In genomic region chr12:50517456-50518048, GRCh38 we compare ENCODE assay signal across 8 cellular contexts. TPM values are rescaled to one million over a fixed set of nuclear protein-coding genes. Genes with fewer than 3 reads are reported as not detected.
A peak's percentile ranks its signal among the peaks of the same experiment; 100 is the strongest.
DNase-seq lines count a peak whose midpoint lies in the region; ATAC-seq and TF ChIP-seq lines count a peak whose summit lies in the region.

No MANE protein-coding gene starts in this region.

- peak; percentile 44 for ATAC-seq in HG03060 (IDR thresholded peaks at IDR 0.05; ENCODE audit: low read depth, unreplicated experiment)
- ATAC-seq in right cardiac atrium, result peak; percentile 53 to 54

- H3K27ac ChIP-seq in right cardiac atrium (ENCODE audit: low read length) (no peak overlapping the region), thyroid gland (peak overlapping the region in 1 of 3 donors; percentile 36)

- peaks cover 12% of the 10 kb centered on the region for H3K36me3 Mint-ChIP-seq in activated CD4-positive, alpha-beta T cell treated with anti-CD3 and anti-CD28 coated beads, Interleukin-2, amount 10 ng/mL, durations not matched to agents 24 days and 14 days (ENCODE audit: low read depth)

- H3K4me1 ChIP-seq in right cardiac atrium (ENCODE audit: control insufficient read depth, insufficient read depth, low read length) (peaks cover 7% of the 10 kb centered on the region), thyroid gland (peaks cover 17 to 26% of the 10 kb centered on the region in 2 donors)

- no peak for TF ChIP-seq POLR2A in thyroid gland (IDR thresholded peaks at IDR 0.05)

- DNase-seq in activated CD4-positive, alpha-beta T cell treated with anti-CD3 and anti-CD28 coated beads, Interleukin-2, amount 10 ng/mL, durations not matched to agents 24 days and 14 days, result peak; percentile 76
- DNase-seq in activated CD4-positive, alpha-beta T cell treated with anti-CD3 and anti-CD28 coated beads for 48 hours, result no peak
- DNase-seq in SK-MEL-5 (ENCODE audit: low read depth, low spot score) (peak; percentile 76), right cardiac atrium (no peak), posterior vena cava (ENCODE audit: low spot score) (no peak), NCI-H748 treated with DMSO at 0.1 percent for 48 hours (lab: John Stamatoyannopoulos, UW) (no peak), thyroid gland (no peak)

- H3K27ac Mint-ChIP-seq in activated CD4-positive, alpha-beta T cell treated with anti-CD3 and anti-CD28 coated beads, Interleukin-2, amount 10 ng/mL, durations not matched to agents 24 days and 14 days, result no peak overlapping the region

- H3K36me3 ChIP-seq in thyroid gland, result no peaks in the 10 kb centered on the region

- H3K4me3 ChIP-seq in right cardiac atrium (ENCODE audit: low read length) (no peak overlapping the region), thyroid gland (replicated peaks in 1 of 3) (no peak overlapping the region)

- H3K9me3 ChIP-seq in right cardiac atrium (ENCODE audit: control insufficient read depth, low read length) (no peaks in the 10 kb centered on the region), thyroid gland (no peaks in the 10 kb centered on the region)

- H3K27me3 Mint-ChIP-seq in activated CD4-positive, alpha-beta T cell treated with anti-CD3 and anti-CD28 coated beads, Interleukin-2, amount 10 ng/mL, durations not matched to agents 24 days and 14 days, result no peaks in the 10 kb centered on the region

- in situ Hi-C loops in SK-MEL-5 (cut with HindIII; ENCODE audit: low pct_unique_long_range_greater_than_20kb, low sequenced_read_pairs), result no loop called here

- peaks cover 48% of the 10 kb centered on the region for H3K4me1 Mint-ChIP-seq in activated CD4-positive, alpha-beta T cell treated with anti-CD3 and anti-CD28 coated beads, Interleukin-2, amount 10 ng/mL, durations not matched to agents 24 days and 14 days

- intact Hi-C loops in activated CD4-positive, alpha-beta T cell treated with anti-CD3 and anti-CD28 coated beads, Interleukin-2, amount 10 ng/mL, durations not matched to agents 24 days and 14 days (cut with micrococcal nuclease), result loop anchor here (1.0 kb wide), 4 partner anchors 8 to 38 kb away; no protein-coding TSS in a partner anchor
- intact Hi-C loops in right cardiac atrium (cut with DNase I), result no loop called here
- intact Hi-C loops in posterior vena cava (cut with DNase I), result no loop called here
- intact Hi-C loops in thyroid gland (cut with DNase I), result no loop called here

- TF ChIP-seq CTCF in thyroid gland (IDR thresholded peaks at IDR 0.05), result no peak

- no peak overlapping the region for H3K4me3 Mint-ChIP-seq in activated CD4-positive, alpha-beta T cell treated with anti-CD3 and anti-CD28 coated beads, Interleukin-2, amount 10 ng/mL, durations not matched to agents 24 days and 14 days

- H3K27me3 ChIP-seq in right cardiac atrium (ENCODE audit: control insufficient read depth, insufficient read depth) (no peaks in the 10 kb centered on the region), thyroid gland (no peaks in the 10 kb centered on the region)

- peaks cover under 1% of the 10 kb centered on the region for H3K9me3 Mint-ChIP-seq in activated CD4-positive, alpha-beta T cell treated with anti-CD3 and anti-CD28 coated beads, Interleukin-2, amount 10 ng/mL, durations not matched to agents 24 days and 14 days

- 36% methylated on average over 3 of the region's 3 CpGs for WGBS in right cardiac atrium
- WGBS in thyroid gland, 2 donors, result 33 to 36% methylated on average over 3 of the region's 3 CpGs

RNA-seq across cellular contexts. Expression of gene DIP2B, which starts 12.8 kb away (rescaled TPM):
- 26.4 and 29.4 TPM in 2 replicates for total RNA-seq in activated CD4-positive, alpha-beta T cell treated with anti-CD3 and anti-CD28 coated beads, Interleukin-2, amount 10 ng/mL, durations not matched to agents 24 days and 14 days
- 49.0 and 54.1 TPM in 2 replicates for total RNA-seq in SK-MEL-5 (2014; rRNA removed; shearing (Covaris generic))
- polyA plus RNA-seq in SK-MEL-5 (2015; cell fraction: cytosol; rRNA removed), result 38.2 and 51.5 TPM in 2 replicates
- 47.3 and 57.1 TPM in 2 replicates for polyA plus RNA-seq in SK-MEL-5 (2015; cell fraction: nucleus; rRNA removed)
- total RNA-seq in right cardiac atrium, result 10 to 100 TPM; 10.7 to 16.8 (median 12.4) TPM
- 3.8 TPM for polyA plus RNA-seq in right cardiac atrium
- 10 to 100 TPM; 13.7 to 14.0 TPM for total RNA-seq in posterior vena cava
- 10 to 100 TPM; 27.7 to 45.7 (median 32.4) TPM for total RNA-seq in thyroid gland

Comparison
In these comparisons a context has a peak if more than half of its experiments do, and no peak if none do; other contexts are left out.
1. DNase-seq: peak in activated CD4-positive, alpha-beta T cell treated with anti-CD3 and anti-CD28 coated beads, Interleukin-2, amount 10 ng/mL, durations not matched to agents 24 days and 14 days (single experiment) and SK-MEL-5 (single experiment); none in activated CD4-positive, alpha-beta T cell treated with anti-CD3 and anti-CD28 coated beads for 48 hours (single experiment), right cardiac atrium (0 of 3), posterior vena cava (single experiment), NCI-H748 treated with DMSO at 0.1 percent for 48 hours (single experiment) and thyroid gland (0 of 2).